Comparison of ENCODE assay signal across 15 cellular contexts in the genomic region with DNA sequence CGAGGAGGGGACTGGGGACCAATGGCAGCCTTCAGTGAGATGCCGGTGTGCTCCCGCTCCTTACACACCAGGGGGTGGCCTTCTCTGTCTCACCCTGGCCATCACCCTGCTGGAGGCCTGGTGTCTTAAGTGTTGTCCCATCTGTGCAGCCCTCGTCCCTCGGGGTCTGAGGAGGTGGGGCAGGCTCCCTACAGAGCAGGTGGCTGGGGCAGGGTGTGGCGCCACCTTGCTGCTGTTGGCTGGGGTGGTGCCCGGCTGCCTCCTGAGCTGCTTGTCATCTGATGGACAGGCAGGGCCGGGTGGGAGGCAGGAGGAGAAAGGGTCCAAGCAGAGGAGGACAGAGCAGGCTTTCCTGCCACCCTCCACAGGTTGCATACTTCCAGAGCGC. TPM values are rescaled to one million over a fixed set of nuclear protein-coding genes. Genes with fewer than 3 reads are reported as not detected.
A peak's percentile ranks its signal among the peaks of the same experiment; 100 is the strongest.
DNase-seq lines count a peak whose midpoint lies in the region; ATAC-seq, FAIRE-seq and TF ChIP-seq lines count a peak whose summit lies in the region.
"Had no signal": no experiment of that assay in that cellular context is flagged by ENCODE, and none has a peak within 500 bp of the region (broad histone marks: within the 10 kb centered on the region; RNA-seq: fewer than 3 reads in every experiment).

No MANE protein-coding gene starts in this region.

- H3K36me3 ChIP-seq in BLaER1 treated with 17β-estradiol and CSF1 and Interleukin-3, amounts not matched to agents 10 nM and 100 nM, result peaks cover 71 to 99% (median 92%) of the 10 kb centered on the region in 11 experiments
- H3K36me3 ChIP-seq in HCT116 (ENCODE audit: control insufficient read depth in 1 of 2, insufficient read depth in 2 of 2, low read length in 2 of 2) (peaks cover 3 to 4% of the 10 kb centered on the region in 2 experiments; a peak in 3 of 4 replicates), bronchial epithelial cell (ENCODE audit: control insufficient read depth, insufficient read depth, low read length) (peaks cover 28% of the 10 kb centered on the region), mucosa of descending colon (ENCODE audit: low read depth) (peaks cover 9% of the 10 kb centered on the region), ovary (no peaks in the 10 kb centered on the region)

- no peaks in the 10 kb centered on the region for H3K9me3 ChIP-seq in BLaER1 treated with 17β-estradiol and CSF1 and Interleukin-3, amounts not matched to agents 10 nM and 100 nM (replicated peaks in 1 of 11)
- H3K9me3 ChIP-seq in HCT116 (ENCODE audit: control insufficient read depth in 1 of 2, insufficient read depth in 1 of 2, low read depth in 1 of 2, low read length in 2 of 2) (no peaks in the 10 kb centered on the region), mucosa of descending colon (no peaks in the 10 kb centered on the region), ovary (no peaks in the 10 kb centered on the region)
- H3K9me3 ChIP-seq: prostate gland had no signal

- RAD21 ChIA-PET in HCT116 (lab: Charles Lee; ENCODE audit: low non-redundant PET in 1 of 2, low total read pairs in 2 of 2, uncharacterized antibody in 2 of 2, unreplicated experiment in 2 of 2), result no interaction called here

- H2AFZ ChIP-seq in HCT116 (ENCODE audit: low read depth, low read length, poor library complexity, severe bottlenecking), result no peak overlapping the region

- intact Hi-C loops in HCT116 (cut with micrococcal nuclease), result no loop called here
- intact Hi-C loops in mucosa of descending colon (cut with DNase I, micrococcal nuclease), result no loop called here
- intact Hi-C loops in ovary (cut with DNase I), result no loop called here

- TF ChIP-seq CTCF in HCT116 (IDR thresholded peaks at IDR 0.05 in 2 of 3, conservative IDR thresholded peaks at IDR 0.05 in 1 of 3; ENCODE audit: borderline replicate concordance in 1 of 3, insufficient read depth in 1 of 3, low read depth in 2 of 3, low read length in 2 of 3) (peak in 2 of 3 experiments; percentile 42 to 45; a peak in 4 of 6 replicates), bronchial epithelial cell (IDR thresholded peaks at IDR 0.05; ENCODE audit: insufficient read depth, low read length, severe bottlenecking) (peak; percentile 14), mucosa of descending colon (IDR thresholded peaks at IDR 0.05) (no peak), ovary (IDR thresholded peaks at IDR 0.05) (no peak)

- no TSS peak for BruUV-seq in HCT116 (replicated peaks; lab: Mats Ljungman, UMichigan)

- ATAC-seq in HCT116, result peak; percentile 68
- peak; percentile 45 for ATAC-seq in mucosa of descending colon

- peaks cover 16 to 30% (median 22%) of the 10 kb centered on the region in 10 experiments for H3K4me1 ChIP-seq in BLaER1 treated with 17β-estradiol and CSF1 and Interleukin-3, amounts not matched to agents 10 nM and 100 nM
- peaks cover 0 to 2% of the 10 kb centered on the region in 2 experiments; a peak in 2 of 4 replicates for H3K4me1 ChIP-seq in HCT116 (ENCODE audit: control insufficient read depth in 1 of 2, insufficient read depth in 2 of 2, low read length in 2 of 2)
- H3K4me1 ChIP-seq in mucosa of descending colon (ENCODE audit: low read depth), result peaks cover 3% of the 10 kb centered on the region
- H3K4me1 ChIP-seq in ovary (ENCODE audit: insufficient read depth), result peaks cover 17% of the 10 kb centered on the region

- no peak for TF ChIP-seq EP300 in ovary (IDR thresholded peaks at IDR 0.05)

- FAIRE-seq in bronchial epithelial cell (lab: Jason Lieb, UNC), result no peak
- FAIRE-seq: urothelium cell line had no signal

- peaks cover 47 to 96% (median 76%) of the 10 kb centered on the region in 11 experiments; a peak in 20 of 22 replicates for H4K20me1 ChIP-seq in BLaER1 treated with 17β-estradiol and CSF1 and Interleukin-3, amounts not matched to agents 10 nM and 100 nM
- no peaks in the 10 kb centered on the region for H4K20me1 ChIP-seq in HCT116 (ENCODE audit: insufficient read depth)

- DNase-seq in HCT116 (ENCODE audit: low read depth, low spot score) (no peak), bronchial epithelial cell (ENCODE audit: low read depth) (no peak), mucosa of descending colon (peak in 1 of 3 donors; percentile 35), putamen (ENCODE audit: low spot score) (no peak), ovary (no peak), AG08396 (ENCODE audit: low spot score) (no peak)
- no peak for DNase-seq in stimulated activated naive CD4-positive, alpha-beta T cell treated with Interleukin-2 at 50 U/mL for 16 hours (lab: John Stamatoyannopoulos, UW)
- DNase-seq: effector CD4-positive, alpha-beta T cell; islet precursor cell; NCI-H1105 treated with DMSO at 0.1 percent for 48 hours; stimulated activated CD4-positive, alpha-beta T cell treated with anti-CD3 and anti-CD28 coated beads, Interleukin-1b, Interleukin-23, amount 100 ng/mL, for 48 hours; T-helper 2 cell had no signal

- peak overlapping the region in 5 of 11 experiments; percentile 24 to 38 (median 35); a peak in 4 of 22 replicates for H3K9ac ChIP-seq in BLaER1 treated with 17β-estradiol and CSF1 and Interleukin-3, amounts not matched to agents 10 nM and 100 nM
- no peak overlapping the region for H3K9ac ChIP-seq in HCT116 (ENCODE audit: low read length)

- POLR2A ChIA-PET in HCT116 (lab: Charles Lee), result no interaction called here

- peak overlapping the region in 1 of 11 experiments; percentile 32; a peak in 2 of 22 replicates for H3K27ac ChIP-seq in BLaER1 treated with 17β-estradiol and CSF1 and Interleukin-3, amounts not matched to agents 10 nM and 100 nM
- H3K27ac ChIP-seq in HCT116 (ENCODE audit: low read depth, low read length) (no peak overlapping the region), ovary (no peak overlapping the region)
- H3K27ac ChIP-seq: prostate gland had no signal

- H3K9me2 ChIP-seq in HCT116 (ENCODE audit: insufficient read depth), result no peaks in the 10 kb centered on the region

- WGBS in ovary, 3 donors, result 83 to 84% (median 84%) methylated on average over 8 to 9 of the region's 9 CpGs

- H3K4me3 ChIP-seq in BLaER1 treated with 17β-estradiol and CSF1 and Interleukin-3, amounts not matched to agents 10 nM and 100 nM, result no peak overlapping the region
- H3K4me3 ChIP-seq in HCT116 (replicated peaks in 1 of 2; ENCODE audit: low read depth in 1 of 2, low read length in 2 of 2) (no peak overlapping the region), bronchial epithelial cell (ENCODE audit: low read depth, low read length) (no peak overlapping the region), mucosa of descending colon (no peak overlapping the region), ovary (no peak overlapping the region)
- H3K4me3 ChIP-seq: prostate gland had no signal

- TF ChIP-seq POLR2A in HCT116 (IDR thresholded peaks at IDR 0.05; ENCODE audit: borderline replicate concordance, extremely low read depth, insufficient read depth, insufficient read length) (no peak), ovary (IDR thresholded peaks at IDR 0.05) (no peak)

- CTCF ChIA-PET in HCT116 (lab: Charles Lee), result interaction anchor here (0.6 kb wide), 1 partner anchor 1536 kb away, joined by 3 read pairs; no protein-coding TSS in a partner anchor

- peak overlapping the region; percentile 14 to 73 (median 52); a peak in 20 of 22 replicates for H3K4me2 ChIP-seq in BLaER1 treated with 17β-estradiol and CSF1 and Interleukin-3, amounts not matched to agents 10 nM and 100 nM
- H3K4me2 ChIP-seq in HCT116 (ENCODE audit: low read length), result no peak overlapping the region

- TF ChIP-seq RAD21 in HCT116 (IDR thresholded peaks at IDR 0.05; ENCODE audit: low read depth), result peak; percentile 44

- peaks cover 15% of the 10 kb centered on the region; the same call in 1 of the 2 replicates for H3K79me2 ChIP-seq in HCT116 (ENCODE audit: insufficient read depth, low read length)

- H3K27me3 ChIP-seq in BLaER1 treated with 17β-estradiol and CSF1 and Interleukin-3, amounts not matched to agents 10 nM and 100 nM, result no peaks in the 10 kb centered on the region
- H3K27me3 ChIP-seq in HCT116 (ENCODE audit: insufficient read depth, low read length) (no peaks in the 10 kb centered on the region), bronchial epithelial cell (ENCODE audit: control insufficient read depth, insufficient read depth, low read length) (no peaks in the 10 kb centered on the region), ovary (no peaks in the 10 kb centered on the region)

TF ChIP-seq in HCT116, 20 proteins besides CTCF, POLR2A, EP300 and RAD21:
- TF ChIP-seq ATF3 (IDR thresholded peaks at IDR 0.05), result no peak
- TF ChIP-seq CEBPB (IDR thresholded peaks at IDR 0.05; ENCODE audit: low read depth), result no peak
- TF ChIP-seq TCF7L2 (IDR thresholded peaks at IDR 0.05; ENCODE audit: borderline replicate concordance, extremely low read depth, insufficient read depth, insufficient read length), result no peak
- no peak for TF ChIP-seq SRF (IDR thresholded peaks at IDR 0.05; ENCODE audit: low read depth)
TF ChIP-seq in HCT116: peak in this region for 0.

RNA-seq across cellular contexts. Expression of gene PTPN23, which starts 25.9 kb away (rescaled TPM):
- total RNA-seq in HCT116 (2021; ENCODE audit: unreplicated experiment) (56.5 TPM), bronchial epithelial cell (12.6 and 12.7 TPM in 2 replicates), mucosa of descending colon (10 to 100 TPM; 36.7 to 48.2 (median 43.6) TPM), ovary (10 to 100 TPM; 16.4 to 56.9 (median 44.4) TPM)
- 34.9 and 39.5 TPM in 2 replicates for polyA plus RNA-seq in HCT116 (2012)
- polyA plus RNA-seq in ovary, result 10 to 100 TPM in 1 of 2 donors, 1 to 10 TPM in 1; 7.3 to 18.3 TPM

Comparison
In these comparisons a context has a peak if more than half of its experiments do, and no peak if none do; other contexts are left out.
1. CTCF ChIP-seq: peak in HCT116 (2 of 3) and bronchial epithelial cell (single experiment); none in mucosa of descending colon (single experiment) and ovary (0 of 3).